ENCODE assay signal across 25 cellular contexts in the genomic region with DNA sequence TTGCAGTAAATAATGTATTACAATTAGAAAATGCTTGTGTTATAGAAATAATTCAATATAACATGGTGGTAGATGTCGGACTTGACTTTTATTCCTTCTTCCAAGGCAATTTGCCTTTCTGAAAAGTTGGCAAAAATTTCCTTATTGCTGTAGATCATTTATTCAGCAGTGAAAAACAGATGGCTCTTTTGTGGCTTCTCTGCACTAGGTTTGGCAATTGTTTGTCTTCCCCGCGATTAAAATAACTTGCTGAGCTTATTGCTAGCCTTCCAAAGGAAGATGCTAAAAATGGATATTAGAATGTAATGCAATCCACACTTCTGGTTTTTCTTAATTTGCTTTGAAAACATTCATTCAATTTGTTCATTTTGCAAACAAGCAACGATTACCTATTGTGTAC.
"Had no signal": no experiment of that assay in that cellular context is flagged by ENCODE, and none has a peak within 500 bp of the region (broad histone marks: within the 10 kb centered on the region; RNA-seq: fewer than 3 reads in every experiment).

No MANE protein-coding gene starts in this region.

- H3K36me3 ChIP-seq: ascending aorta, cardiac muscle cell had no signal

- H3K4me1 ChIP-seq: ascending aorta had no signal

- DNase-seq: activated B cell treated with CpG ODN at 0.5 μM for 24 hours; activated CD4-positive, alpha-beta memory T cell treated with anti-CD3 and anti-CD28 coated beads for 36 hours; activated CD4-positive, alpha-beta T cell treated with anti-CD3 and anti-CD28 coated beads for 4 hours; activated CD4-positive, alpha-beta T cell treated with anti-CD3 and anti-CD28 coated beads, Interleukin-2, amount 10 ng/mL, durations not matched to agents 24 days and 14 days; activated CD4-positive, alpha-beta T cell treated with anti-CD3 and anti-CD28 coated beads, Interleukin-2, amount 50 U/mL, for 1 hour; activated CD4-positive, alpha-beta T cell treated with anti-CD3 and anti-CD28 coated beads, Interleukin-2, amount 50 U/mL, for 4 hours; activated CD4-positive, CD25-positive, alpha-beta regulatory T cell treated with anti-CD3 and anti-CD28 coated beads, Interleukin-2, amount 50 U/mL, for 72 hours; activated CD8-positive, alpha-beta memory T cell treated with anti-CD3 and anti-CD28 coated beads, Interleukin-2, amount 50 U/mL, for 48 hours; activated CD8-positive, alpha-beta T cell treated with anti-CD3 and anti-CD28 coated beads for 36 hours; activated effector memory CD4-positive, alpha-beta T cell treated with Interleukin-2 at 50 U/mL for 16 hours; activated gamma-delta T cell; activated naive CD4-positive, alpha-beta T cell treated with anti-CD3 and anti-CD28 coated beads, Interleukin-2, amount 10 ng/mL, durations not matched to agents 7 days and 5 days; activated naive CD4-positive, alpha-beta T cell treated with Interleukin-2 at 50 U/mL for 16 hours; activated naive CD8-positive, alpha-beta T cell treated with anti-CD3 and anti-CD28 coated beads, Interleukin-2, amount 10 ng/mL, durations not matched to agents 7 days and 5 days; activated naive CD8-positive, alpha-beta T cell treated with anti-CD3 and anti-CD28 coated beads, Interleukin-2, amount 50 U/mL, for 24 hours; activated T-cell treated with anti-CD3 and anti-CD28 coated beads, Interleukin-2, amount 50 U/mL, for 24 hours; activated T-cell treated with anti-CD3 and anti-CD28 coated beads, Interleukin-2, amount 50 U/mL, for 48 hours; amygdala; caudate nucleus; T-cell; T-helper 17 cell; T-helper 9 cell had no signal

- H3K4me3 ChIP-seq: ascending aorta, cardiac muscle cell had no signal

- H3K9me3 ChIP-seq: ascending aorta had no signal

- H3K27me3 ChIP-seq: ascending aorta, cardiac muscle cell had no signal

- ATAC-seq: activated CD8-positive, alpha-beta T cell treated with anti-CD3 and anti-CD28 coated beads for 36 hours; activated naive CD8-positive, alpha-beta T cell treated with anti-CD3 and anti-CD28 coated beads, Interleukin-2, amount 50 U/mL, for 24 hours; T-cell; T-helper 17 cell had no signal

- H3K27ac ChIP-seq: ascending aorta, cardiac muscle cell, VCaP had no signal
